Comparison of ENCODE assay signal across 1 cellular context in the genomic region with DNA sequence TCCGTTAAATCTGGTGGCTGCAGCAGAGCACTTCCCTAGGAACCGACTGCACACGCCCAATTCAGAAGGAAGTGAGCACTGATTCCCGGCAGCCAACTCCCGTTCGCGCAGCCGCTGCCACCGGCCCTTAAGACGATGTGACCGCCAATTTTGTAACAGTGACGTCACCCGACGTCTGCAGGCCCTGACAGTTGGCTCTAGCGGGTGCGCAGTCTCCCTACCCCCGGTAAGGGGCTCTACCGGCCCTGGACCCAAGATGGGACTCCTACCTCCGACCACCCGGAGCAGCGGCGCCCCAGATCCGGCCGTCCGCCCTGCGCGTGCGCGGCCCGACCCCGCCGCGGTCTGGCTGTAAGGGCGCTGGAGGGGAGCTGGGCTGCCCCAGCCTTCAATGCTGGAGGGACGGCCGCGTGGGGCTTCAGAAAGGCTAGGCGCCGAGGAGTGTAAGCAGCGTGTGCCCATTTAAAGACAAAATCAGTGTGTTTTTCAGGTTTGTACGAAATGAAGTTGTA.
TF ChIP-seq lines count a peak whose summit lies in the region.

No MANE protein-coding gene starts in this region.

TF ChIP-seq in endothelial cell of umbilical vein, 7 proteins besides CTCF, POLR2A, EP300 and RAD21 (continued from another document):
- no peak for TF ChIP-seq GATA2 (IDR thresholded peaks at IDR 0.05; ENCODE audit: insufficient read depth, insufficient read length, low read depth, low read length)
- TF ChIP-seq, protein P1, sequence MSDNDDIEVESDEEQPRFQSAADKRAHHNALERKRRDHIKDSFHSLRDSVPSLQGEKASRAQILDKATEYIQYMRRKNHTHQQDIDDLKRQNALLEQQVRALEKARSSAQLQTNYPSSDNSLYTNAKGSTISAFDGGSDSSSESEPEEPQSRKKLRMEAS (IDR thresholded peaks at IDR 0.05; ENCODE audit: insufficient read depth, insufficient read length): no peak
- TF ChIP-seq EZH2 (IDR thresholded peaks at IDR 0.05; ENCODE audit: borderline replicate concordance, low read depth, low read length, severe bottlenecking): no peak
